Comparison of ENCODE assay signal across 8 cellular contexts in the genomic region with DNA sequence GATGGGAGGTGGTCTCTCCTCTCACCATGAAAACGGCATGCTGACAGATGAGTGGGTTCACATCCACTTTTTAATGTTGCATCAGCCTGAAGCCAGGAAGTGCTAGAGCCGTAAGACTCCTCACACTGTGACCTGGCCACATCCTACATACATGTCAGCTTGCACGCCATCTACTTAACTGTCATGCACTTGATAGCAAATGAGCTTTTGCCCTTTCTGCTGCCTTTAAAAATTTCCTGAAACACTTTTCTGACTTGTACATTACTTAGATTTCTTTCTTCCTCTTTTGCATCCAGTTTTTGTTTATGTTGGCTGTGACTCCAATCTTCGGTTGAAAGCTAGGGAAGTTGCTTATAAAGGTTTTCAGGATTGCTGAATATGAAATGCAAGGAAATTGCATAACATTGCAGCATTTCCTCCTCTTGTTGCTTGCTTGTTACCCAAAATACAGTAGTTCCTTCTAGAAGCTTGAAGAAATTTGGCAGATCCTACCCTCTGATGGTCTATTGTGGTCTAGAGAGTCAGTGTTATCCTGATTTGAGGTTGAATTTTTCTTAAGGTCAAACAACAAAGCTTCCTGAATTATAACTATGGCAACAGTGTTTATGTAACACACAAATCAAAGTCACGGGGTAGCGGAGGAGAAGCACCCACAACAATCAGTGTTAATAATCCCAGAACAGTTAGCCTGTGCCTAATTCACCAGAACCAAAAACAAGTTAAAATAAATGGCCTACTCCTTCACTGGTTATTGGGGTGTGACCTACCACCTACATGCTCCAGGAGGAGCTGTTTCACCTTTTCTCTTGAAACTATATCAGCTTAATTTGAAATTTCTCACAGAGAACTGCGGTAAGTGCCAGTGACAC.
DNase-seq lines count a peak whose midpoint lies in the region; ATAC-seq, FAIRE-seq and TF ChIP-seq lines count a peak whose summit lies in the region.

No MANE protein-coding gene starts in this region.

- H3K4me1 ChIP-seq in osteoblast (ENCODE audit: insufficient read depth, low read length): peaks cover 21% of the 10 kb centered on the region

- H4K20me1 ChIP-seq in osteoblast (ENCODE audit: insufficient read depth, low read length): no peaks in the 10 kb centered on the region

- peak overlapping the region; percentile 57 for H3K4me2 ChIP-seq in osteoblast (ENCODE audit: insufficient read depth, low read length)

- H2AFZ ChIP-seq in osteoblast (ENCODE audit: low read length): no peak overlapping the region

- no peak overlapping the region for H3K4me3 ChIP-seq in AG09309 (ENCODE audit: control insufficient read depth, low read depth, low read length)
- no peak overlapping the region for H3K4me3 ChIP-seq in fibroblast of mammary gland (ENCODE audit: control insufficient read depth, low read depth, low read length)
- peak overlapping the region; percentile 9 for H3K4me3 ChIP-seq in osteoblast (ENCODE audit: insufficient read depth, low read length)

- FAIRE-seq in GM18507 (lab: Jason Lieb, UNC): peak; percentile 93

- no peaks in the 10 kb centered on the region for H3K27me3 ChIP-seq in osteoblast (ENCODE audit: insufficient read depth, low read length)

- H3K79me2 ChIP-seq in osteoblast (ENCODE audit: insufficient read depth, low read length): no peaks in the 10 kb centered on the region

- peak; percentile 84 for DNase-seq in AG09309 (ENCODE audit: low read depth)
- no peak for DNase-seq in GM18507 (ENCODE audit: extremely low spot score, insufficient read length, low read depth)
- DNase-seq in NCI-H446 treated with DMSO at 0.1 percent for 48 hours (lab: John Stamatoyannopoulos, UW): peak; percentile 51
- DNase-seq in activated T-cell treated with anti-CD3 and anti-CD28 coated beads for 4 hours: peak; percentile 42
- peak; percentile 86 for DNase-seq in fibroblast of mammary gland (ENCODE audit: low read depth)
- DNase-seq in osteoblast (ENCODE audit: insufficient read length, low spot score, missing footprints): peak; percentile 36
- no peak for DNase-seq in NCI-H1105 (lab: John Stamatoyannopoulos, UW)

- H3K27ac ChIP-seq in osteoblast (ENCODE audit: low read depth, low read length): peak overlapping the region; percentile 84

- ATAC-seq in HG02885 (IDR thresholded peaks at IDR 0.05; ENCODE audit: poor library complexity, unreplicated experiment): peak; percentile 83

- no peaks in the 10 kb centered on the region for H3K9me3 ChIP-seq in osteoblast (ENCODE audit: low read depth, low read length)

- no peaks in the 10 kb centered on the region for H3K36me3 ChIP-seq in osteoblast (ENCODE audit: insufficient read depth, low read length)

- TF ChIP-seq CTCF in AG09309 (IDR thresholded peaks at IDR 0.05; ENCODE audit: control insufficient read depth, insufficient read depth, low read depth, low read length, missing control alignments) (peak; percentile 54), fibroblast of mammary gland (conservative IDR thresholded peaks at IDR 0.05; ENCODE audit: control insufficient read depth, insufficient read depth, low read depth, low read length) (peak; percentile 59), osteoblast (IDR thresholded peaks at IDR 0.05; ENCODE audit: extremely low read depth, low read depth, low read length) (peak; percentile 56)

Comparison
In these comparisons a context has a peak if more than half of its experiments do, and no peak if none do; other contexts are left out.
1. DNase-seq: peak in AG09309 (single experiment), NCI-H446 treated with DMSO at 0.1 percent for 48 hours (single experiment), activated T-cell treated with anti-CD3 and anti-CD28 coated beads for 4 hours (single experiment), fibroblast of mammary gland (single experiment) and osteoblast (single experiment); none in GM18507 (single experiment) and NCI-H1105 (single experiment).
2. Peak in every context shown above with its lines, with median percentiles within 50 percentile points of each other: CTCF ChIP-seq.